ENCODE assay signal across 14 cellular contexts in the genomic region with DNA sequence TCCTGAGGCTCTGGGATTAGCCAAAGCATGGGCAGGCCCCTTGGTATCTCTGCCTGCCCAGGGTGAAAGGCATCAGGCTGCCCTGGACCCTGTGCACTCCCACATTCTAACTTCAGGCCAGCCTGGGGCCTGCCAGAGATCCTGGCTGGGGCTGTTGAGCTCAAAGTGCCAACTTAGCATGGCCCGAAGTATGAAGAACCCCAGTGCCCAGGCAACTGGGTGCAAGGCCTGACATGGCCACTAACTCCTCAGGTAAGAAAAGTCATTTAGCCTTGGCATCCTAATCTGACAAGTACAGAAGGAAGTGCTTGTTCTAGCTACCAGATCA. TPM values are rescaled to one million over a fixed set of nuclear protein-coding genes. Genes with fewer than 3 reads are reported as not detected.
DNase-seq lines count a peak whose midpoint lies in the region; ATAC-seq and TF ChIP-seq lines count a peak whose summit lies in the region.
"Had no signal": no experiment of that assay in that cellular context is flagged by ENCODE, and none has a peak within 500 bp of the region (broad histone marks: within the 10 kb centered on the region; RNA-seq: fewer than 3 reads in every experiment).

No MANE protein-coding gene starts in this region.

- H3K4me1 Mint-ChIP-seq in activated B cell treated with CpG ODN at 0.5 μM for 24 hours: peaks cover 100% of the 10 kb centered on the region

- no peaks in the 10 kb centered on the region for H3K36me3 ChIP-seq in cardiac muscle cell
- no peaks in the 10 kb centered on the region for H3K36me3 ChIP-seq in parathyroid adenoma (ENCODE audit: control insufficient read depth, insufficient read depth, low read length)

- no peak overlapping the region for H3K4me2 ChIP-seq in parathyroid adenoma (ENCODE audit: low read length)

- no peak for DNase-seq in activated B cell treated with CpG ODN at 0.5 μM for 24 hours
- DNase-seq in cardiac muscle cell (ENCODE audit: low read depth in 1 of 2, low spot score in 1 of 2): no peak
- DNase-seq in NCI-H446 treated with DMSO at 0.1 percent for 48 hours (lab: John Stamatoyannopoulos, UW): no peak
- DNase-seq in left colon: no peak
- DNase-seq in GM13976 (ENCODE audit: low spot score): no peak
- no peak for DNase-seq in NK-92 treated with Interleukin-12 subunit alpha and Interleukin-12 subunit beta, amount 100 ng/mL, for 24 hours (lab: John Stamatoyannopoulos, UW)
- DNase-seq: activated T-cell treated with anti-CD3 and anti-CD28 coated beads, Interleukin-2, amount 50 U/mL, for 48 hours; COR-L47; NCI-H510A treated with DMSO at 0.1 percent for 48 hours; stimulated activated CD4-positive, alpha-beta T cell treated with anti-CD3 and anti-CD28 coated beads, Interleukin-12 subunit alpha, Interleukin-12 subunit beta, amount 100 ng/mL, for 4 hours; SW 1271 had no signal

- CTCF ChIA-PET in activated B cell treated with CpG ODN at 0.5 μM for 24 hours (lab: Charles Lee): interaction anchor here (1.1 to 3.8 kb wide), 6 partner anchors 13 to 166 kb away, joined by 3 to 20 read pairs (median 4); no protein-coding TSS in a partner anchor

- peaks cover 39% of the 10 kb centered on the region for H3K79me2 ChIP-seq in parathyroid adenoma

- H3K27ac ChIP-seq in C4-2B (peak overlapping the region; percentile 20; the same call in 1 of the 2 replicates), cardiac muscle cell (peak overlapping the region; percentile 84), parathyroid adenoma (peak overlapping the region; percentile 100)

- in situ Hi-C loops in GM13976 (cut with MboI; ENCODE audit: low sequenced_read_pairs, unreplicated experiment): no loop called here

- no peaks in the 10 kb centered on the region for H3K27me3 ChIP-seq in cardiac muscle cell
- no peaks in the 10 kb centered on the region for H3K27me3 ChIP-seq in parathyroid adenoma (ENCODE audit: control insufficient read depth, insufficient read depth, low read length)

- peak overlapping the region; percentile 31 for H2AFZ ChIP-seq in parathyroid adenoma

- H3K36me3 Mint-ChIP-seq in activated B cell treated with CpG ODN at 0.5 μM for 24 hours (ENCODE audit: low read depth): peaks cover 63% of the 10 kb centered on the region

- H3K9me3 ChIP-seq in cardiac muscle cell (ENCODE audit: low read depth): no peaks in the 10 kb centered on the region
- H3K9me3 ChIP-seq in parathyroid adenoma (ENCODE audit: control insufficient read depth, low read length): no peaks in the 10 kb centered on the region

- peak overlapping the region; percentile 50 for H3K4me3 Mint-ChIP-seq in activated B cell treated with CpG ODN at 0.5 μM for 24 hours

- TF ChIP-seq CTCF in C4-2B (conservative IDR thresholded peaks at IDR 0.05) (no peak), activated B cell treated with CpG ODN at 0.5 μM for 24 hours (IDR thresholded peaks at IDR 0.05) (no peak), cardiac muscle cell (IDR thresholded peaks at IDR 0.05; ENCODE audit: low read depth, low read length) (no peak), parathyroid adenoma (IDR thresholded peaks at IDR 0.05) (no peak), GM13976 (IDR thresholded peaks at IDR 0.05; ENCODE audit: borderline replicate concordance, control extremely low read depth, extremely low read depth, insufficient read depth, missing control alignments) (no peak)

- H3K9ac ChIP-seq in parathyroid adenoma: peak overlapping the region; percentile 69

- H3K4me1 ChIP-seq in cardiac muscle cell (ENCODE audit: low read depth) (peaks cover 35% of the 10 kb centered on the region), parathyroid adenoma (peaks cover 90% of the 10 kb centered on the region)

- ATAC-seq in activated B cell treated with CpG ODN at 0.5 μM for 24 hours (ENCODE audit: low read depth) (no peak), left colon (no peak)
- ATAC-seq: GM12878 had no signal

- H3K4me3 ChIP-seq in cardiac muscle cell (no peak overlapping the region), parathyroid adenoma (ENCODE audit: low read depth, low read length) (peak overlapping the region; percentile 0)
- H3K4me3 ChIP-seq: GM12878 had no signal

- POLR2A ChIA-PET in activated B cell treated with CpG ODN at 0.5 μM for 24 hours (lab: Charles Lee): interaction anchor here (0.7 to 3.9 kb wide), 15 partner anchors 8 to 167 kb away, joined by 3 to 64 read pairs (median 4); no protein-coding TSS in a partner anchor

- no peaks in the 10 kb centered on the region for H3K27me3 Mint-ChIP-seq in activated B cell treated with CpG ODN at 0.5 μM for 24 hours

- peak overlapping the region; percentile 96 for H3K27ac Mint-ChIP-seq in activated B cell treated with CpG ODN at 0.5 μM for 24 hours

- no peaks in the 10 kb centered on the region for H3K9me3 Mint-ChIP-seq in activated B cell treated with CpG ODN at 0.5 μM for 24 hours

- intact Hi-C loops in activated B cell treated with CpG ODN at 0.5 μM for 24 hours (cut with micrococcal nuclease): no loop called here
- intact Hi-C loops in left colon (cut with DNase I, micrococcal nuclease): no loop called here

RNA-seq across cellular contexts. Expression of a gene that starts 43.2 kb away (rescaled TPM):
- 70.9 and 73.9 TPM in 2 replicates for total RNA-seq in activated B cell treated with CpG ODN at 0.5 μM for 24 hours
- 28.7 and 34.8 TPM in 2 replicates for total RNA-seq in cardiac muscle cell
- 10.2 and 13.6 TPM in 2 replicates for polyA plus RNA-seq in cardiac muscle cell
- total RNA-seq in left colon: 10 to 100 TPM; 31.6 to 48.0 TPM

Comparison
In these comparisons a context has a peak if more than half of its experiments do, and no peak if none do; other contexts are left out.
1. H3K27ac ChIP-seq: peak in every context shown above with its lines; median percentile 100 in parathyroid adenoma; 84 in cardiac muscle cell; 20 in C4-2B.